ENCODE assay signal across 1 cellular context in the genomic region with DNA sequence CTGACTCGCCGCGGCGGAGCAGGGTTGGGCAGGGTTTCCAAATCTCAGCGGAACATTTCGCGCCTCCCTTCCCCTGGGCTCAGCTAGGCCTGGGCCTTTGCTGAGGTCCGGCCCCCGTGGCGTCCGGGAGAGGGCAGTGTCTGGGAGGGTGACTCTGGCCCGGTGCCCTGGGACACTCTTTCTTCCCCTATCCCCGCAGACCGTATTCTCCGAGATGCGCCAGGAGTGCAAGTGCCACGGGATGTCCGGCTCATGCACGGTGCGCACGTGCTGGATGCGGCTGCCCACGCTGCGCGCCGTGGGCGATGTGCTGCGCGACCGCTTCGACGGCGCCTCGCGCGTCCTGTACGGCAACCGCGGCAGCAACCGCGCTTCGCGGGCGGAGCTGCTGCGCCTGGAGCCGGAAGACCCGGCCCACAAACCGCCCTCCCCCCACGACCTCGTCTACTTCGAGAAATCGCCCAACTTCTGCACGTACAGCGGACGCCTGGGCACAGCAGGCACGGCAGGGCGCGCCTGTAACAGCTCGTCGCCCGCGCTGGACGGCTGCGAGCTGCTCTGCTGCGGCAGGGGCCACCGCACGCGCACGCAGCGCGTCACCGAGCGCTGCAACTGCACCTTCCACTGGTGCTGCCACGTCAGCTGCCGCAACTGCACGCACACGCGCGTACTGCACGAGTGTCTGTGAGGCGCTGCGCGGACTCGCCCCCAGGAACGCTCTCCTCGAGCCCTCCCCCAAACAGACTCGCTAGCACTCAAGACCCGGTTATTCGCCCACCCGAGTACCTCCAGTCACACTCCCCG.
TF ChIP-seq lines count a peak whose summit lies in the region.

No MANE protein-coding gene starts in this region.

TF ChIP-seq in SK-N-SH, 30 proteins besides CTCF, POLR2A, EP300 and RAD21 (continued from another document):
- TF ChIP-seq GATA2 (CRISPR knock-in tag; IDR thresholded peaks at IDR 0.05), result no peak
- no peak for TF ChIP-seq MEF2A (IDR thresholded peaks at IDR 0.05; ENCODE audit: borderline replicate concordance, low read depth)
